1 cellular context compared by ENCODE assay signal in the genomic region with DNA sequence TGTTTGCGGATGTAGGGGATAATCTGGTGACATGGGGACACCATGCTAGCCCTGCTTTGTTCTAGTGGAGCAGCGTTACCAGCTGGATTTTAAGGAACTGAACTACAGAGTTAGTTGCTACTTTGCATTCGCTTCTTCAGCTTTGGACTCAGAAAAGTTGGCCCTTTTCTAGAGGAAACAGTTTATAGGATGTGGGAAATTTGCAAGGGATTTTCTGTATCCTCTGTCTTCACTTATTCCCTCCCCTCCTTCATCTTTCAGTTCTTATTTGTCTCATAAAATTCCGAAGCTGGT.
TF ChIP-seq lines count a peak whose summit lies in the region.

No MANE protein-coding gene starts in this region.

TF ChIP-seq in GM23338, 12 proteins besides CTCF, POLR2A, EP300 and RAD21 (continued from another document):
- TF ChIP-seq, protein P1, sequence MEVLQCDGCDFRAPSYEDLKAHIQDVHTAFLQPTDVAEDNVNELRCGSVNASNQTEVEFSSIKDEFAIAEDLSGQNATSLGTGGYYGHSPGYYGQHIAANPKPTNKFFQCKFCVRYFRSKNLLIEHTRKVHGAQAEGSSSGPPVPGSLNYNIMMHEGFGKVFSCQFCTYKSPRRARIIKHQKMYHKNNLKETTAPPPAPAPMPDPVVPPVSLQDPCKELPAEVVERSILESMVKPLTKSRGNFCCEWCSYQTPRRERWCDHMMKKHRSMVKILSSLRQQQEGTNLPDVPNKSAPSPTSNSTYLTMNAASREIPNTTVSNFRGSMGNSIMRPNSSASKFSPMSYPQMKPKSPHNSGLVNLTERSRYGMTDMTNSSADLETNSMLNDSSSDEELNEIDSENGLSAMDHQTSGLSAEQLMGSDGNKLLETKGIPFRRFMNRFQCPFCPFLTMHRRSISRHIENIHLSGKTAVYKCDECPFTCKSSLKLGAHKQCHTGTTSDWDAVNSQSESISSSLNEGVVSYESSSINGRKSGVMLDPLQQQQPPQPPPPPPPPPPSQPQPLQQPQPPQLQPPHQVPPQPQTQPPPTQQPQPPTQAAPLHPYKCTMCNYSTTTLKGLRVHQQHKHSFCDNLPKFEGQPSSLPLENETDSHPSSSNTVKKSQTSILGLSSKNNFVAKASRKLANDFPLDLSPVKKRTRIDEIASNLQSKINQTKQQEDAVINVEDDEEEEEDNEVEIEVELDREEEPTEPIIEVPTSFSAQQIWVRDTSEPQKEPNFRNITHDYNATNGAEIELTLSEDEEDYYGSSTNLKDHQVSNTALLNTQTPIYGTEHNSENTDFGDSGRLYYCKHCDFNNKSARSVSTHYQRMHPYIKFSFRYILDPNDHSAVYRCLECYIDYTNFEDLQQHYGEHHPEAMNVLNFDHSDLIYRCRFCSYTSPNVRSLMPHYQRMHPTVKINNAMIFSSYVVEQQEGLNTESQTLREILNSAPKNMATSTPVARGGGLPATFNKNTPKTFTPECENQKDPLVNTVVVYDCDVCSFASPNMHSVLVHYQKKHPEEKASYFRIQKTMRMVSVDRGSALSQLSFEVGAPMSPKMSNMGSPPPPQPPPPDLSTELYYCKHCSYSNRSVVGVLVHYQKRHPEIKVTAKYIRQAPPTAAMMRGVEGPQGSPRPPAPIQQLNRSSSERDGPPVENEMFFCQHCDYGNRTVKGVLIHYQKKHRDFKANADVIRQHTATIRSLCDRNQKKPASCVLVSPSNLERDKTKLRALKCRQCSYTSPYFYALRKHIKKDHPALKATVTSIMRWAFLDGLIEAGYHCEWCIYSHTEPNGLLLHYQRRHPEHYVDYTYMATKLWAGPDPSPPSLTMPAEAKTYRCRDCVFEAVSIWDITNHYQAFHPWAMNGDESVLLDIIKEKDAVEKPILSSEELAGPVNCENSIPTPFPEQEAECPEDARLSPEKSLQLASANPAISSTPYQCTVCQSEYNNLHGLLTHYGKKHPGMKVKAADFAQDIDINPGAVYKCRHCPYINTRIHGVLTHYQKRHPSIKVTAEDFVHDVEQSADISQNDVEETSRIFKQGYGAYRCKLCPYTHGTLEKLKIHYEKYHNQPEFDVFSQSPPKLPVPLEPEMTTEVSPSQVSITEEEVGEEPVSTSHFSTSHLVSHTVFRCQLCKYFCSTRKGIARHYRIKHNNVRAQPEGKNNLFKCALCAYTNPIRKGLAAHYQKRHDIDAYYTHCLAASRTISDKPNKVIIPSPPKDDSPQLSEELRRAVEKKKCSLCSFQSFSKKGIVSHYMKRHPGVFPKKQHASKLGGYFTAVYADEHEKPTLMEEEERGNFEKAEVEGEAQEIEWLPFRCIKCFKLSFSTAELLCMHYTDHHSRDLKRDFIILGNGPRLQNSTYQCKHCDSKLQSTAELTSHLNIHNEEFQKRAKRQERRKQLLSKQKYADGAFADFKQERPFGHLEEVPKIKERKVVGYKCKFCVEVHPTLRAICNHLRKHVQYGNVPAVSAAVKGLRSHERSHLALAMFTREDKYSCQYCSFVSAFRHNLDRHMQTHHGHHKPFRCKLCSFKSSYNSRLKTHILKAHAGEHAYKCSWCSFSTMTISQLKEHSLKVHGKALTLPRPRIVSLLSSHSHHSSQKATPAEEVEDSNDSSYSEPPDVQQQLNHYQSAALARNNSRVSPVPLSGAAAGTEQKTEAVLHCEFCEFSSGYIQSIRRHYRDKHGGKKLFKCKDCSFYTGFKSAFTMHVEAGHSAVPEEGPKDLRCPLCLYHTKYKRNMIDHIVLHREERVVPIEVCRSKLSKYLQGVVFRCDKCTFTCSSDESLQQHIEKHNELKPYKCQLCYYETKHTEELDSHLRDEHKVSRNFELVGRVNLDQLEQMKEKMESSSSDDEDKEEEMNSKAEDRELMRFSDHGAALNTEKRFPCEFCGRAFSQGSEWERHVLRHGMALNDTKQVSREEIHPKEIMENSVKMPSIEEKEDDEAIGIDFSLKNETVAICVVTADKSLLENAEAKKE (CRISPR knock-in tag; IDR thresholded peaks at IDR 0.05), result no peak
- no peak for TF ChIP-seq JUNB (IDR thresholded peaks at IDR 0.05; ENCODE audit: unreplicated experiment)
- no peak for TF ChIP-seq EZH2 (IDR thresholded peaks at IDR 0.05; ENCODE audit: low read depth, unreplicated experiment)
